In genomic region chr1:51236548-51237312, GRCh38 we compare ENCODE assay signal across 8 cellular contexts. TPM values are rescaled to one million over a fixed set of nuclear protein-coding genes. Genes with fewer than 3 reads are reported as not detected.
A peak's percentile ranks its signal among the peaks of the same experiment; 100 is the strongest.
DNase-seq lines count a peak whose midpoint lies in the region; ATAC-seq and TF ChIP-seq lines count a peak whose summit lies in the region.

No MANE protein-coding gene starts in this region.

- in situ Hi-C loops in transverse colon (cut with MboI; ENCODE audit: low pct_ligation_motif_present in 1 of 4, low pct_unique_long_range_greater_than_20kb in 1 of 4, low sequenced_read_pairs in 3 of 4) = no loop called here

- DNase-seq in NCI-H2227 (lab: John Stamatoyannopoulos, UW; ENCODE audit: unreplicated experiment) (peak; percentile 56), NCI-H2227 treated with DMSO at 0.1 percent for 48 hours (lab: John Stamatoyannopoulos, UW) (no peak), NT2/D1 (ENCODE audit: low read depth, low spot score) (peak; percentile 9), foreskin keratinocyte (peak in 1 of 2 donors; percentile 51), transverse colon (peak; percentile 59)
- DNase-seq in activated T-helper 9 cell treated with anti-CD3 and anti-CD28 coated beads, Interleukin-2, amount 50 U/mL, for 16 hours (ENCODE audit: low read depth) = peak; percentile 28

- TF ChIP-seq CTCF in foreskin keratinocyte (conservative IDR thresholded peaks at IDR 0.05) = no peak
- no peak for TF ChIP-seq CTCF in neutrophil (IDR thresholded peaks at IDR 0.05)
- TF ChIP-seq CTCF in transverse colon (IDR thresholded peaks at IDR 0.05) = no peak

- peak overlapping the region; percentile 92 for H3K4me3 ChIP-seq in NT2/D1 (ENCODE audit: insufficient read length, low read depth)
- H3K4me3 ChIP-seq in neutrophil (ENCODE audit: low read depth in 1 of 2, low read length in 1 of 2) = peak overlapping the region; percentile 74 to 95
- peak overlapping the region; percentile 72 to 94 (median 86) for H3K4me3 ChIP-seq in transverse colon

- H3K36me3 ChIP-seq in NT2/D1 (ENCODE audit: insufficient read depth, insufficient read length, low read length) = peaks cover 10% of the 10 kb centered on the region
- no peaks in the 10 kb centered on the region for H3K36me3 ChIP-seq in neutrophil
- no peaks in the 10 kb centered on the region for H3K36me3 ChIP-seq in transverse colon

- peak; percentile 18 for ATAC-seq in HG03095 (IDR thresholded peaks at IDR 0.05; ENCODE audit: unreplicated experiment)
- ATAC-seq in foreskin keratinocyte = peak; percentile 26

- H3K27ac ChIP-seq in foreskin keratinocyte = peak overlapping the region; percentile 85
- H3K27ac ChIP-seq in neutrophil = peak overlapping the region; percentile 96
- peak overlapping the region; percentile 94 to 95 (median 94) for H3K27ac ChIP-seq in transverse colon

- H3K4me1 ChIP-seq in NT2/D1 (ENCODE audit: insufficient read depth, insufficient read length) = peaks cover 6% of the 10 kb centered on the region
- H3K4me1 ChIP-seq in foreskin keratinocyte = no peaks in the 10 kb centered on the region
- H3K4me1 ChIP-seq in neutrophil (ENCODE audit: control insufficient read depth in 1 of 2, insufficient read depth in 1 of 2, low read depth in 1 of 2, low read length in 1 of 2) = peaks cover 57 to 58% of the 10 kb centered on the region in 2 experiments
- peaks cover 27 to 60% (median 49%) of the 10 kb centered on the region in 4 donors for H3K4me1 ChIP-seq in transverse colon

- intact Hi-C loops in transverse colon (cut with DNase I; ENCODE audit: low total_unique reads) = no loop called here

- WGBS in transverse colon (ENCODE audit: low coverage in 1 of 2), 2 donors = 1% methylated on average over 44 of the region's 49 CpGs; no CpG with 5 or more reads in 1 of the 2 donors

- H3K27me3 ChIP-seq in NT2/D1 (ENCODE audit: insufficient read depth, insufficient read length) (peaks cover 13% of the 10 kb centered on the region), foreskin keratinocyte (no peaks in the 10 kb centered on the region), neutrophil (no peaks in the 10 kb centered on the region), transverse colon (no peaks in the 10 kb centered on the region)

- no peak for TF ChIP-seq EP300 in transverse colon (IDR thresholded peaks at IDR 0.05; ENCODE audit: low read depth)

- peak overlapping the region; percentile 98 for H3K9ac ChIP-seq in NT2/D1 (ENCODE audit: insufficient read length, low read depth)

- H3K9me3 ChIP-seq in NT2/D1 (ENCODE audit: insufficient read depth, low read length) = no peaks in the 10 kb centered on the region
- no peaks in the 10 kb centered on the region for H3K9me3 ChIP-seq in neutrophil
- H3K9me3 ChIP-seq in transverse colon = no peaks in the 10 kb centered on the region

- peak; percentile 67 for TF ChIP-seq POLR2A in transverse colon (IDR thresholded peaks at IDR 0.05)

RNA-seq across cellular contexts. Expression of gene RNF11, which starts 0.7 kb away (rescaled TPM):
- total RNA-seq in foreskin keratinocyte (73.7 and 78.4 TPM in 2 replicates), transverse colon (10 to 100 TPM; 34.8 to 72.5 (median 52.8) TPM)
- polyA plus RNA-seq in foreskin keratinocyte = 25.3 and 31.1 TPM in 2 replicates
